In the genomic region with DNA sequence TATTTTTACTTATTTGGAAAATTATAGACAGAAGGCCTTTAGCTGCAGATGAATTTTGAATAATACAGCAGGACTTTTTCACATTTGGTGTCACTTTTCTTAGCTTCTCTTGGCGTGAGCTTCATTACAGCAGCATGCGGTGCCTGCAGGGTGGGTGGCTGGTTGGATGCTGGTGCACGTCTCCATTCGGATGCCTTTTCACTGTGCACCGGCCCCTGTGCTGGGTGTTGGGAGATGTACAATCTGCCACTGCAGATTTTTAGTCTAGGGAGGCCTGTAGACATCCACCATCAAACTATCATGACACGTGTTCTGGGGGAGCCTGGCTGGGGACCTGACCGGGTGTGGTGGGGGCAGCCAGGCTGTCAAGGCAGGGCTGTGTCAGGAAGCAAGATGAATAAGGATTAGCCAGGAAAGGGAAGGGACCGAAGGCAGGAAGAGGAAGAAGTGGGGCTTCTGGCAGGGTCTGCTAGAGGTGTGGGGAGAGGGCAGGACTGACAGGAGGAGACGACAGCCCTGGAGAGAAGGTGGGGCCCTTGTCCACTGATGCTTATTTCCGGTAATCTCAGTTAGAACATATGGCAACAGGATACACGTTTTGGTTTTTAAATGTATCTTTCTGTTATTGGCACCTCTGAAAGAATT, we compare ENCODE assay signal across 1 cellular context.
TF ChIP-seq lines count a peak whose summit lies in the region.

No MANE protein-coding gene starts in this region.

TF ChIP-seq in liver, 16 proteins besides CTCF, POLR2A, EP300 and RAD21 (continued from another document):
- TF ChIP-seq, protein P1, sequence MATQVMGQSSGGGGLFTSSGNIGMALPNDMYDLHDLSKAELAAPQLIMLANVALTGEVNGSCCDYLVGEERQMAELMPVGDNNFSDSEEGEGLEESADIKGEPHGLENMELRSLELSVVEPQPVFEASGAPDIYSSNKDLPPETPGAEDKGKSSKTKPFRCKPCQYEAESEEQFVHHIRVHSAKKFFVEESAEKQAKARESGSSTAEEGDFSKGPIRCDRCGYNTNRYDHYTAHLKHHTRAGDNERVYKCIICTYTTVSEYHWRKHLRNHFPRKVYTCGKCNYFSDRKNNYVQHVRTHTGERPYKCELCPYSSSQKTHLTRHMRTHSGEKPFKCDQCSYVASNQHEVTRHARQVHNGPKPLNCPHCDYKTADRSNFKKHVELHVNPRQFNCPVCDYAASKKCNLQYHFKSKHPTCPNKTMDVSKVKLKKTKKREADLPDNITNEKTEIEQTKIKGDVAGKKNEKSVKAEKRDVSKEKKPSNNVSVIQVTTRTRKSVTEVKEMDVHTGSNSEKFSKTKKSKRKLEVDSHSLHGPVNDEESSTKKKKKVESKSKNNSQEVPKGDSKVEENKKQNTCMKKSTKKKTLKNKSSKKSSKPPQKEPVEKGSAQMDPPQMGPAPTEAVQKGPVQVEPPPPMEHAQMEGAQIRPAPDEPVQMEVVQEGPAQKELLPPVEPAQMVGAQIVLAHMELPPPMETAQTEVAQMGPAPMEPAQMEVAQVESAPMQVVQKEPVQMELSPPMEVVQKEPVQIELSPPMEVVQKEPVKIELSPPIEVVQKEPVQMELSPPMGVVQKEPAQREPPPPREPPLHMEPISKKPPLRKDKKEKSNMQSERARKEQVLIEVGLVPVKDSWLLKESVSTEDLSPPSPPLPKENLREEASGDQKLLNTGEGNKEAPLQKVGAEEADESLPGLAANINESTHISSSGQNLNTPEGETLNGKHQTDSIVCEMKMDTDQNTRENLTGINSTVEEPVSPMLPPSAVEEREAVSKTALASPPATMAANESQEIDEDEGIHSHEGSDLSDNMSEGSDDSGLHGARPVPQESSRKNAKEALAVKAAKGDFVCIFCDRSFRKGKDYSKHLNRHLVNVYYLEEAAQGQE (IDR thresholded peaks at IDR 0.05), result no peak
- TF ChIP-seq FOXA1 (IDR thresholded peaks at IDR 0.05), result no peak
- no peak for TF ChIP-seq JUND (IDR thresholded peaks at IDR 0.05)
- no peak for TF ChIP-seq TAF1 (conservative IDR thresholded peaks at IDR 0.05)
- TF ChIP-seq YY1 (IDR thresholded peaks at IDR 0.05), result no peak
- no peak for TF ChIP-seq MAX (IDR thresholded peaks at IDR 0.05)
- no peak for TF ChIP-seq ATF3 (IDR thresholded peaks at IDR 0.05)
- TF ChIP-seq GABPA (IDR thresholded peaks at IDR 0.05 in 1 of 2, conservative IDR thresholded peaks at IDR 0.05 in 1 of 2), result no peak
